11 cellular contexts compared by ENCODE assay signal in genomic region chr3:170483485-170484262, GRCh38.
DNase-seq lines count a peak whose midpoint lies in the region; ATAC-seq and TF ChIP-seq lines count a peak whose summit lies in the region.
"Had no signal": no experiment of that assay in that cellular context is flagged by ENCODE, and none has a peak within 500 bp of the region (broad histone marks: within the 10 kb centered on the region; RNA-seq: fewer than 3 reads in every experiment).

No MANE protein-coding gene starts in this region.

- no peak overlapping the region for H3K9ac ChIP-seq in PC-3 (ENCODE audit: low read length)
- H3K9ac ChIP-seq: BLaER1 had no signal

- H3K4me1 Mint-ChIP-seq in activated T-helper 1 cell treated with anti-CD3 and anti-CD28 coated beads, Interleukin-12 subunit alpha, Interleukin-12 subunit beta, Interleukin-2, Interleukin-4 antibody, amounts not matched to agents 30 ng/mL and 10 ng/mL and 1 ng/mL, durations not matched to agents 14 hours and 24 hours and 36 hours (ENCODE audit: low read depth), result no peaks in the 10 kb centered on the region

- peaks cover 13% of the 10 kb centered on the region for H3K27me3 Mint-ChIP-seq in activated T-helper 1 cell treated with anti-CD3 and anti-CD28 coated beads, Interleukin-12 subunit alpha, Interleukin-12 subunit beta, Interleukin-2, Interleukin-4 antibody, amounts not matched to agents 30 ng/mL and 10 ng/mL and 1 ng/mL, durations not matched to agents 14 hours and 24 hours and 36 hours (ENCODE audit: insufficient read depth)

- no peaks in the 10 kb centered on the region for H3K36me3 Mint-ChIP-seq in activated T-helper 1 cell treated with anti-CD3 and anti-CD28 coated beads, Interleukin-12 subunit alpha, Interleukin-12 subunit beta, Interleukin-2, Interleukin-4 antibody, amounts not matched to agents 30 ng/mL and 10 ng/mL and 1 ng/mL, durations not matched to agents 14 hours and 24 hours and 36 hours (ENCODE audit: low read depth)

- no peaks in the 10 kb centered on the region for H3F3A ChIP-seq in PC-3 (ENCODE audit: low read length, unreplicated experiment)

- POLR2A ChIA-PET in PC-3 (lab: Charles Lee; ENCODE audit: unreplicated experiment), result interaction anchor here (0.7 kb wide), 1 partner anchor 14 kb away, joined by 3 read pairs; no protein-coding TSS in a partner anchor

- H3K4me1 ChIP-seq in PC-3 (ENCODE audit: insufficient read depth, low read length) (no peaks in the 10 kb centered on the region), esophagus squamous epithelium (no peaks in the 10 kb centered on the region)
- H3K4me1 ChIP-seq: BLaER1 had no signal

- H3K4me3 Mint-ChIP-seq in activated T-helper 1 cell treated with anti-CD3 and anti-CD28 coated beads, Interleukin-12 subunit alpha, Interleukin-12 subunit beta, Interleukin-2, Interleukin-4 antibody, amounts not matched to agents 30 ng/mL and 10 ng/mL and 1 ng/mL, durations not matched to agents 14 hours and 24 hours and 36 hours, result no peak overlapping the region

- H3K79me2 ChIP-seq in PC-3 (ENCODE audit: low read length), result no peaks in the 10 kb centered on the region

- intact Hi-C loops in left cardiac atrium (cut with DNase I) (no loop called here), left ventricle myocardium superior (cut with micrococcal nuclease) (no loop called here), PC-3 (cut with micrococcal nuclease) (no loop called here), esophagus squamous epithelium (cut with DNase I) (no loop called here)
- intact Hi-C loops in activated T-helper 1 cell treated with anti-CD3 and anti-CD28 coated beads, Interleukin-12 subunit alpha, Interleukin-12 subunit beta, Interleukin-2, Interleukin-4 antibody, amounts not matched to agents 30 ng/mL and 10 ng/mL and 1 ng/mL, durations not matched to agents 14 hours and 24 hours and 36 hours (cut with micrococcal nuclease), result no loop called here

- no peaks in the 10 kb centered on the region for H3K9me3 Mint-ChIP-seq in activated T-helper 1 cell treated with anti-CD3 and anti-CD28 coated beads, Interleukin-12 subunit alpha, Interleukin-12 subunit beta, Interleukin-2, Interleukin-4 antibody, amounts not matched to agents 30 ng/mL and 10 ng/mL and 1 ng/mL, durations not matched to agents 14 hours and 24 hours and 36 hours

- CTCF ChIA-PET in PC-3 (lab: Charles Lee), result no interaction called here

- DNase-seq in left cardiac atrium, result no peak
- DNase-seq in left ventricle myocardium superior, result no peak
- DNase-seq in PC-3, result no peak
- no peak for DNase-seq in SW 1271 (lab: John Stamatoyannopoulos, UW)
- DNase-seq in activated T-helper 1 cell treated with anti-CD3 and anti-CD28 coated beads, Interleukin-12 subunit alpha, Interleukin-12 subunit beta, Interleukin-2, Interleukin-4 antibody, amounts not matched to agents 30 ng/mL and 10 ng/mL and 1 ng/mL, durations not matched to agents 14 hours and 24 hours and 36 hours (ENCODE audit: low spot score), result no peak
- DNase-seq in esophagus squamous epithelium (lab: John Stamatoyannopoulos, UW), result no peak
- no peak for DNase-seq in stimulated activated CD4-positive, alpha-beta T cell treated with anti-CD3 and anti-CD28 coated beads, Interleukin-4, amount 100 ng/mL, for 1 hour
- DNase-seq: activated CD4-positive, CD25-positive, alpha-beta regulatory T cell treated with anti-CD3 and anti-CD28 coated beads, Interleukin-2, amount 50 U/mL, for 72 hours; NCI-H187 had no signal

- H3K27me3 ChIP-seq in PC-3 (ENCODE audit: low read length) (no peaks in the 10 kb centered on the region), esophagus squamous epithelium (peaks cover 0 to 8% (median 0%) of the 10 kb centered on the region in 4 donors)
- H3K27me3 ChIP-seq: BLaER1 had no signal

- BruUV-seq in PC-3 (replicated peaks; lab: Mats Ljungman, UMichigan), result no TSS peak

- H3K9me2 ChIP-seq in PC-3 (replicated peaks; ENCODE audit: low read length), result no peaks in the 10 kb centered on the region

- no peaks in the 10 kb centered on the region for H3K36me3 ChIP-seq in PC-3 (ENCODE audit: low read depth, low read length)
- H3K36me3 ChIP-seq in esophagus squamous epithelium, result no peaks in the 10 kb centered on the region
- H3K36me3 ChIP-seq: BLaER1 had no signal

- H3K27ac ChIP-seq in PC-3 (ENCODE audit: low read length) (no peak overlapping the region), esophagus squamous epithelium (no peak overlapping the region)
- H3K27ac ChIP-seq: BLaER1 had no signal

- no peaks in the 10 kb centered on the region for H3K9me3 ChIP-seq in PC-3 (ENCODE audit: low read length)
- H3K9me3 ChIP-seq in esophagus squamous epithelium, result no peaks in the 10 kb centered on the region
- H3K9me3 ChIP-seq: BLaER1 had no signal

- H4K20me1 ChIP-seq in PC-3 (ENCODE audit: low read length), result no peaks in the 10 kb centered on the region
- H4K20me1 ChIP-seq: BLaER1 had no signal

- H2AFZ ChIP-seq in PC-3 (ENCODE audit: low read length), result no peak overlapping the region

- TF ChIP-seq CTCF in PC-3 (conservative IDR thresholded peaks at IDR 0.05; ENCODE audit: low read depth, low read length) (peak; percentile 34), esophagus squamous epithelium (IDR thresholded peaks at IDR 0.05) (peak in 1 of 6 experiments; percentile 23)

- no peak for TF ChIP-seq POLR2A in esophagus squamous epithelium (IDR thresholded peaks at IDR 0.05)

- ATAC-seq in left cardiac atrium, result peak; percentile 67 to 68
- no peak for ATAC-seq in left ventricle myocardium superior
- ATAC-seq in PC-3, result no peak; the same call in 1 of the 2 replicates
- ATAC-seq in esophagus mucosa, result peak; percentile 25

- no peak overlapping the region for H3K27ac Mint-ChIP-seq in activated T-helper 1 cell treated with anti-CD3 and anti-CD28 coated beads, Interleukin-12 subunit alpha, Interleukin-12 subunit beta, Interleukin-2, Interleukin-4 antibody, amounts not matched to agents 30 ng/mL and 10 ng/mL and 1 ng/mL, durations not matched to agents 14 hours and 24 hours and 36 hours

- H3K4me3 ChIP-seq in PC-3 (ENCODE audit: low read length), result no peak overlapping the region
- no peak overlapping the region for H3K4me3 ChIP-seq in esophagus squamous epithelium
- H3K4me3 ChIP-seq: BLaER1 had no signal

- 63 to 67% methylated on average over 4 to 5 of the region's 5 CpGs for WGBS in esophagus squamous epithelium, 2 donors

- no peak overlapping the region for H3K4me2 ChIP-seq in PC-3 (ENCODE audit: low read length)
- H3K4me2 ChIP-seq: BLaER1 had no signal

Comparison
In these comparisons a context has a peak if more than half of its experiments do, and no peak if none do; other contexts are left out.
1. ATAC-seq: peak in left cardiac atrium (2 of 2) and esophagus mucosa (single experiment); none in left ventricle myocardium superior (single experiment) and PC-3 (single experiment).